13 cellular contexts compared by ENCODE assay signal in the genomic region with DNA sequence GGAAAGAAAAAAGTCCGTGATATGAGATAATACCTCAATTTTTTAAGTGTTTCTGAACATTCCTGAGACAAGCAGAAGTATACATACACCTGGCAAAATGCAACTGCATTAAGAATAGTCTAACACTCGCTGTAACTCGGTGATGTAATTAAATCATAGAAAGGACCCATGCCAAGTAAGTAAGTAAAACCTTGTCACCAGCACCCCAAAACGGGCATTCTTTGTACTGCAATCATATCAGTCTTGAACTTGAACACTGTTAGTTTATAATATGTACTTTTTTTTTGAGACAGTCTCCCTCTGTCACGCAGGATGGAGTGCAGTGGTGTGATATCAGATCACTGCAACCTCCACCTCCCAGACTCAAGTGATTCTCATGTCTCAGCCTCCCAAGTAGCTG. TPM values are rescaled to one million over a fixed set of nuclear protein-coding genes. Genes with fewer than 3 reads are reported as not detected.
DNase-seq lines count a peak whose midpoint lies in the region; ATAC-seq and TF ChIP-seq lines count a peak whose summit lies in the region.
"Had no signal": no experiment of that assay in that cellular context is flagged by ENCODE, and none has a peak within 500 bp of the region (broad histone marks: within the 10 kb centered on the region; RNA-seq: fewer than 3 reads in every experiment).

No MANE protein-coding gene starts in this region.

- no peak overlapping the region for H2AK5ac ChIP-seq in trophoblast cell (ENCODE audit: low read length)

- H4K20me1 ChIP-seq in OCI-LY1 (ENCODE audit: insufficient read depth, low read length), result no peaks in the 10 kb centered on the region

- H2BK12ac ChIP-seq in trophoblast cell (ENCODE audit: low read length), result no peak overlapping the region

- no peak overlapping the region for H3K4ac ChIP-seq in trophoblast cell (ENCODE audit: low read depth, low read length)

- H3K4me3 ChIP-seq in OCI-LY1 (ENCODE audit: low read depth, low read length, poor library complexity, severe bottlenecking), result no peak overlapping the region
- no peak overlapping the region for H3K4me3 ChIP-seq in cardiac fibroblast (replicated peaks in 1 of 2; ENCODE audit: low read depth in 2 of 2, low read length in 2 of 2)
- no peak overlapping the region for H3K4me3 ChIP-seq in transverse colon
- no peak overlapping the region for H3K4me3 ChIP-seq in trophoblast cell (ENCODE audit: low read depth, low read length)
- H3K4me3 ChIP-seq: ascending aorta, psoas muscle had no signal

- H3K14ac ChIP-seq in trophoblast cell (ENCODE audit: low read length), result no peak overlapping the region

- H4K91ac ChIP-seq in trophoblast cell (ENCODE audit: low read depth, low read length), result no peak overlapping the region

- H2BK120ac ChIP-seq in trophoblast cell (ENCODE audit: insufficient read depth, low read length, poor library complexity), result no peak overlapping the region

- no peak for TF ChIP-seq EP300 in transverse colon (IDR thresholded peaks at IDR 0.05; ENCODE audit: low read depth)

- H3K9ac ChIP-seq in OCI-LY1 (ENCODE audit: low read length) (no peak overlapping the region), trophoblast cell (ENCODE audit: low read length) (no peak overlapping the region)

- no peak overlapping the region for H4K8ac ChIP-seq in trophoblast cell (ENCODE audit: low read depth, low read length)

- no peaks in the 10 kb centered on the region for H3K9me2 ChIP-seq in OCI-LY1 (ENCODE audit: low read depth, low read length)

- H3K9me3 ChIP-seq in OCI-LY1 (ENCODE audit: low read length), result no peaks in the 10 kb centered on the region
- no peaks in the 10 kb centered on the region for H3K9me3 ChIP-seq in transverse colon
- H3K9me3 ChIP-seq in trophoblast cell (ENCODE audit: insufficient read depth, low read depth, low read length), result no peaks in the 10 kb centered on the region
- H3K9me3 ChIP-seq: ascending aorta, psoas muscle had no signal

- intact Hi-C loops in transverse colon (cut with DNase I; ENCODE audit: low total_unique reads), result no loop called here

- no peak overlapping the region for H3K27ac ChIP-seq in OCI-LY1 (ENCODE audit: low read depth, low read length, poor library complexity, severe bottlenecking)
- no peak overlapping the region for H3K27ac ChIP-seq in transverse colon
- no peak overlapping the region for H3K27ac ChIP-seq in trophoblast cell (ENCODE audit: low read depth, low read length)
- H3K27ac ChIP-seq: ascending aorta, psoas muscle, WERI-Rb-1 had no signal

- no peak overlapping the region for H3K18ac ChIP-seq in trophoblast cell (ENCODE audit: low read length)

- H3K4me2 ChIP-seq in OCI-LY1 (ENCODE audit: low read length), result no peak overlapping the region
- H3K4me2 ChIP-seq in trophoblast cell (ENCODE audit: low read length), result no peak overlapping the region

- no peaks in the 10 kb centered on the region for H3K36me3 ChIP-seq in OCI-LY1 (ENCODE audit: insufficient read depth, low read length)
- no peaks in the 10 kb centered on the region for H3K36me3 ChIP-seq in transverse colon
- H3K36me3 ChIP-seq in trophoblast cell (ENCODE audit: control insufficient read depth in 1 of 2, insufficient read depth in 2 of 2, low read length in 2 of 2), result peaks cover 0 to 3% of the 10 kb centered on the region in 2 experiments
- H3K36me3 ChIP-seq: WERI-Rb-1 had no signal

- in situ Hi-C loops in transverse colon (cut with MboI; ENCODE audit: low pct_ligation_motif_present in 1 of 4, low pct_unique_long_range_greater_than_20kb in 1 of 4, low sequenced_read_pairs in 3 of 4), result no loop called here

- peak; percentile 47; the same call in 1 of the 2 replicates for TF ChIP-seq CTCF in OCI-LY1 (IDR thresholded peaks at IDR 0.05; ENCODE audit: low read length)
- no peak for TF ChIP-seq CTCF in cardiac fibroblast (IDR thresholded peaks at IDR 0.05; ENCODE audit: low read depth, low read length)
- peak in 3 of 5 experiments; percentile 8 to 51 (median 24) for TF ChIP-seq CTCF in transverse colon (IDR thresholded peaks at IDR 0.05)

- H3K27me3 ChIP-seq in OCI-LY1 (ENCODE audit: insufficient read depth, low read length) (no peaks in the 10 kb centered on the region), transverse colon (no peaks in the 10 kb centered on the region), trophoblast cell (ENCODE audit: insufficient read depth, low read length) (no peaks in the 10 kb centered on the region)
- H3K27me3 ChIP-seq: ascending aorta had no signal

- H3F3A ChIP-seq in OCI-LY1 (ENCODE audit: insufficient read depth, low read length), result no peaks in the 10 kb centered on the region

- no peak for TF ChIP-seq POLR2A in transverse colon (IDR thresholded peaks at IDR 0.05)

- H3K4me1 ChIP-seq in OCI-LY1 (ENCODE audit: insufficient read depth, low read length, severe bottlenecking) (no peaks in the 10 kb centered on the region), transverse colon (peaks cover 0 to 13% (median 4%) of the 10 kb centered on the region in 4 donors), trophoblast cell (ENCODE audit: control insufficient read depth in 1 of 2, insufficient read depth in 2 of 2, low read length in 2 of 2) (peaks cover 2 to 4% of the 10 kb centered on the region in 2 experiments)
- H3K4me1 ChIP-seq: ascending aorta, psoas muscle had no signal

- no peak overlapping the region for H4K12ac ChIP-seq in trophoblast cell (ENCODE audit: low read depth, low read length)

- ATAC-seq in GM21576 (IDR thresholded peaks at IDR 0.05; ENCODE audit: unreplicated experiment), result no peak
- ATAC-seq in GM21390 (IDR thresholded peaks at IDR 0.05; ENCODE audit: unreplicated experiment), result no peak
- ATAC-seq: psoas muscle had no signal

- no peak overlapping the region for H3K23ac ChIP-seq in trophoblast cell (ENCODE audit: low read length)

- no peak overlapping the region for H2BK5ac ChIP-seq in trophoblast cell (ENCODE audit: low read depth, low read length, poor library complexity)

- H3K79me2 ChIP-seq in OCI-LY1 (ENCODE audit: insufficient read depth, low read length) (no peaks in the 10 kb centered on the region), trophoblast cell (ENCODE audit: control insufficient read depth, insufficient read depth, low read length, poor library complexity) (no peaks in the 10 kb centered on the region)

- H2AFZ ChIP-seq in OCI-LY1 (ENCODE audit: low read length) (no peak overlapping the region), trophoblast cell (ENCODE audit: insufficient read depth, low read length, poor library complexity) (no peak overlapping the region)

- WGBS in transverse colon (ENCODE audit: low coverage in 1 of 2), 2 donors, result 62 to 64% methylated on average over 3 to 5 of the region's 5 CpGs
- no CpG with 5 or more reads among the region's 5 CpGs for WGBS in trophoblast cell (ENCODE audit: extremely low coverage, insufficient coverage, insufficient read length)

- DNase-seq in NCI-H1436 (lab: John Stamatoyannopoulos, UW) (peak; percentile 17), NCI-H1436 treated with DMSO at 0.1 percent for 48 hours (lab: John Stamatoyannopoulos, UW) (no peak), cardiac fibroblast (ENCODE audit: low read depth in 2 of 2) (peak; percentile 35 to 39), transverse colon (peak; percentile 35), trophoblast cell (no peak)
- DNase-seq: activated T-cell treated with anti-CD3 and anti-CD28 coated beads, Interleukin-2, amount 50 U/mL, for 24 hours; NCI-H1417 treated with DMSO at 0.1 percent for 48 hours; psoas muscle; WERI-Rb-1 had no signal

- no peaks in the 10 kb centered on the region for H3K79me1 ChIP-seq in trophoblast cell (ENCODE audit: low read length)

RNA-seq across cellular contexts. Expression of gene SMIM14, which starts 47.4 kb away (rescaled TPM):
- 100 to 1,000 TPM in 1 of 4 donors, 10 to 100 TPM in 3; 23.1 to 103 (median 72.4) TPM for total RNA-seq in transverse colon
- polyA plus RNA-seq in trophoblast cell (2013), result 16.4 and 16.6 TPM in 2 replicates

Comparison
In these comparisons a context has a peak if more than half of its experiments do, and no peak if none do; other contexts are left out.
1. DNase-seq: peak in NCI-H1436 (single experiment), cardiac fibroblast (2 of 2) and transverse colon (single experiment); none in NCI-H1436 treated with DMSO at 0.1 percent for 48 hours (single experiment) and trophoblast cell (0 of 2).